ENCODE assay signal across 8 cellular contexts in the genomic region with DNA sequence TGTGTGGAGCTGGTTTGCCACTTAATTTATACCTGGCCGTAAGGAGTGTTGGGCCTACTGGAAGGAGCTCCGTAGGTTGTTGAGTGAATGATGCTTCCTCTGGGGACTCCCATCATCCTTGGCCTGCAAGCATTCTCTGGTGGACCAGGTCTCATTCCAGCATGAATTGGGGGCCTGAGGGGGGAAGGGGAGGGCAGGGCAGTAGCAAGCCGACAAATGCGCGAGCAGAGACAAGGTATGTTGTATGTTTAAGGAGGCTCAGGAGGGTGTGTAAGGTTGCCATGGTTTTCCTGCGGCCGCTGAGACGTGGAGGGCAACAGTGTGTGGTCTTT. TPM values are rescaled to one million over a fixed set of nuclear protein-coding genes. Genes with fewer than 3 reads are reported as not detected.
DNase-seq lines count a peak whose midpoint lies in the region; ATAC-seq and TF ChIP-seq lines count a peak whose summit lies in the region.

No MANE protein-coding gene starts in this region.

- peak overlapping the region; percentile 78 for H3K27ac ChIP-seq in A673 (ENCODE audit: low read depth, low read length, poor library complexity, severe bottlenecking)
- peak overlapping the region; percentile 88 to 92 for H3K27ac ChIP-seq in left lung
- peak overlapping the region; percentile 89 to 92 (median 91) for H3K27ac ChIP-seq in transverse colon

- POLR2A ChIA-PET in A673 (lab: Charles Lee; ENCODE audit: low non-redundant PET) = no interaction called here

- TF ChIP-seq POLR2A in transverse colon (IDR thresholded peaks at IDR 0.05) = no peak

- peaks cover 15% of the 10 kb centered on the region for H3K9me3 ChIP-seq in A673 (ENCODE audit: low read depth, low read length, poor library complexity, severe bottlenecking)
- H3K9me3 ChIP-seq in left lung = peaks cover 0 to 17% of the 10 kb centered on the region in 2 donors
- no peaks in the 10 kb centered on the region for H3K9me3 ChIP-seq in transverse colon

- H3K4me1 ChIP-seq in A673 (ENCODE audit: insufficient read depth, low read length, poor library complexity, severe bottlenecking) (peaks cover 5% of the 10 kb centered on the region), left lung (peaks cover 15 to 28% of the 10 kb centered on the region in 2 donors), transverse colon (peaks cover 0 to 21% (median 13%) of the 10 kb centered on the region in 4 donors)

- no peaks in the 10 kb centered on the region for H3K27me3 ChIP-seq in A673 (replicated peaks; ENCODE audit: insufficient read depth, low read depth, low read length, poor library complexity)
- no peaks in the 10 kb centered on the region for H3K27me3 ChIP-seq in left lung
- no peaks in the 10 kb centered on the region for H3K27me3 ChIP-seq in transverse colon

- DNase-seq in A673 (ENCODE audit: low spot score) = peak; percentile 6
- no peak for DNase-seq in HFF-Myc (ENCODE audit: extremely low read depth, low read depth)
- DNase-seq in astrocyte of the cerebellum (ENCODE audit: low read depth) = no peak
- DNase-seq in left lung = no peak
- DNase-seq in transverse colon = no peak
- DNase-seq in SIG-M5 (lab: John Stamatoyannopoulos, UW) = no peak
- no peak for DNase-seq in NCI-H345 (lab: John Stamatoyannopoulos, UW)

- in situ Hi-C loops in astrocyte of the cerebellum (cut with HindIII; ENCODE audit: low sequenced_read_pairs) = no loop called here
- in situ Hi-C loops in transverse colon (cut with MboI; ENCODE audit: low pct_ligation_motif_present in 1 of 4, low pct_unique_long_range_greater_than_20kb in 1 of 4, low sequenced_read_pairs in 3 of 4) = no loop called here

- H3K36me3 ChIP-seq in A673 (ENCODE audit: insufficient read depth, low read length, poor library complexity, severe bottlenecking) (peaks cover 37% of the 10 kb centered on the region), left lung (peaks cover 0 to 39% of the 10 kb centered on the region in 2 donors), transverse colon (peaks cover 0 to 32% (median 12%) of the 10 kb centered on the region in 4 donors)

- H3K4me3 ChIP-seq in A673 (ENCODE audit: low read depth, low read length, poor library complexity, severe bottlenecking) (peak overlapping the region; percentile 77), HFF-Myc (replicated peaks; ENCODE audit: low read depth, low read length) (peak overlapping the region; percentile 92), astrocyte of the cerebellum (ENCODE audit: low read depth, low read length) (peak overlapping the region; percentile 93), left lung (peak overlapping the region; percentile 90 to 96), transverse colon (peak overlapping the region; percentile 91 to 99 (median 94))

- peak; percentile 9 for ATAC-seq in left lung
- ATAC-seq in GM19455 (IDR thresholded peaks at IDR 0.05; ENCODE audit: unreplicated experiment) = no peak

- no peak for TF ChIP-seq EP300 in transverse colon (IDR thresholded peaks at IDR 0.05; ENCODE audit: low read depth)

- BruUV-seq in A673 (replicated peaks; lab: Mats Ljungman, UMichigan) = no TSS peak

- intact Hi-C loops in A673 (cut with micrococcal nuclease; ENCODE audit: unreplicated experiment) (no loop called here), left lung (cut with DNase I) (no loop called here), transverse colon (cut with DNase I; ENCODE audit: low total_unique reads) (no loop called here)

- TF ChIP-seq CTCF in A673 (conservative IDR thresholded peaks at IDR 0.05; ENCODE audit: low read depth, low read length) = no peak
- TF ChIP-seq CTCF in HFF-Myc (IDR thresholded peaks at IDR 0.05; ENCODE audit: low read depth, low read length, missing control alignments) = no peak
- no peak for TF ChIP-seq CTCF in astrocyte of the cerebellum (IDR thresholded peaks at IDR 0.05; ENCODE audit: low read depth, low read length, missing control alignments)
- no peak for TF ChIP-seq CTCF in left lung (IDR thresholded peaks at IDR 0.05)
- no peak for TF ChIP-seq CTCF in transverse colon (IDR thresholded peaks at IDR 0.05)

- CTCF ChIA-PET in A673 (lab: Charles Lee) = no interaction called here

- WGBS in transverse colon (ENCODE audit: low coverage in 1 of 2), 2 donors = 33% methylated on average over 8 of the region's 8 CpGs; no CpG with 5 or more reads in 1 of the 2 donors

RNA-seq across cellular contexts. Expression of a gene that starts 0.7 kb away (rescaled TPM):
- total RNA-seq in A673 (2021) (25.1 and 25.8 TPM in 2 replicates), left lung (10 to 100 TPM; 37.9 to 38.7 TPM), transverse colon (100 to 1,000 TPM in 1 of 4 donors, 10 to 100 TPM in 3; 24.3 to 166 (median 35.6) TPM)

RNA-seq across cellular contexts. Expression of a gene that starts 24.7 kb away (rescaled TPM):
- total RNA-seq in A673 (2021) (not detected in 2 replicates), left lung (not detected), transverse colon (not detected)

RNA-seq across cellular contexts. Expression of a gene that starts 38.8 kb away (rescaled TPM):
- total RNA-seq in A673 (2021) = 1.2 and 1.5 TPM in 2 replicates
- 1 to 10 TPM in 1 of 2 donors, under 1 TPM in 1; 0.96 to 1.1 TPM for total RNA-seq in left lung
- not detected for total RNA-seq in transverse colon

RNA-seq across cellular contexts. Expression of a gene that starts 47.0 kb away (rescaled TPM):
- total RNA-seq in A673 (2021) = not detected in 2 replicates
- not detected for total RNA-seq in left lung
- not detected for total RNA-seq in transverse colon

RNA-seq across cellular contexts. Expression of a gene that starts 48.4 kb away (rescaled TPM):
- total RNA-seq in A673 (2021) = 11.7 and 14.7 TPM in 2 replicates
- 10 to 100 TPM; 12.0 to 13.8 TPM for total RNA-seq in left lung
- total RNA-seq in transverse colon = 10 to 100 TPM; 11.1 to 21.3 (median 14.5) TPM
